ENCODE assay signal across 12 cellular contexts in genomic region chr11:85889676-85890579, GRCh38. TPM values are rescaled to one million over a fixed set of nuclear protein-coding genes. Genes with fewer than 3 reads are reported as not detected.
DNase-seq lines count a peak whose midpoint lies in the region; ATAC-seq, FAIRE-seq and TF ChIP-seq lines count a peak whose summit lies in the region.
"Had no signal": no experiment of that assay in that cellular context is flagged by ENCODE, and none has a peak within 500 bp of the region (broad histone marks: within the 10 kb centered on the region; RNA-seq: fewer than 3 reads in every experiment).

No MANE protein-coding gene starts in this region.

- no peak overlapping the region for H3K4me3 Mint-ChIP-seq in WTC11
- H3K4me3 Mint-ChIP-seq in stimulated activated memory B cell treated with anti-CD40 and anti-IgM and Interleukin-4, amounts not matched to agents 10 μg/mL and 1 μg/mL and 100 μg/mL, for 72 hours, result no peak overlapping the region

- WGBS in HepG2 (ENCODE audit: low lambda C conversion rate), result 56% methylated on average over 8 of the region's 8 CpGs
- 86% methylated on average over 8 of the region's 8 CpGs for WGBS in right lobe of liver (ENCODE audit: insufficient coverage, low coverage, low lambda C conversion rate, missing lambda C conversion rate)
- 59% methylated on average over 8 of the region's 8 CpGs for WGBS in hepatocyte (ENCODE audit: low lambda C conversion rate, missing lambda C conversion rate)
- 78 to 82% methylated on average over 8 of the region's 8 CpGs for WGBS in body of pancreas, 2 donors

- no peaks in the 10 kb centered on the region for H3K9me3 ChIP-seq in HepG2 (ENCODE audit: low read length)
- H3K9me3 ChIP-seq in right lobe of liver, result no peaks in the 10 kb centered on the region
- no peaks in the 10 kb centered on the region for H3K9me3 ChIP-seq in hepatocyte (ENCODE audit: low read depth)
- H3K9me3 ChIP-seq in body of pancreas, result no peaks in the 10 kb centered on the region
- H3K9me3 ChIP-seq: colonic mucosa had no signal

- POLR2A ChIA-PET in HepG2 (lab: Yijun Ruan, JAX) (no interaction called here), WTC11 (lab: Charles Lee) (no interaction called here)

- no peaks in the 10 kb centered on the region for H3K36me3 ChIP-seq in HepG2 (replicated peaks in 1 of 2; ENCODE audit: control insufficient read depth in 1 of 2, insufficient read depth in 2 of 2, low read length in 2 of 2)
- H3K36me3 ChIP-seq in right lobe of liver, result no peaks in the 10 kb centered on the region
- no peaks in the 10 kb centered on the region for H3K36me3 ChIP-seq in hepatocyte (replicated peaks; ENCODE audit: insufficient read depth, low read depth)
- H3K36me3 ChIP-seq in body of pancreas (replicated peaks in 1 of 2; ENCODE audit: insufficient read depth in 1 of 2, low read depth in 2 of 2), result no peaks in the 10 kb centered on the region
- H3K36me3 ChIP-seq: colonic mucosa had no signal

- DNase-seq in HepG2 (ENCODE audit: low spot score) (peak; percentile 13), right lobe of liver (no peak), WTC11 (ENCODE audit: low spot score) (no peak), hepatocyte (ENCODE audit: low spot score) (peak; percentile 68), COR-L47 (lab: John Stamatoyannopoulos, UW) (no peak), erythroblast (lab: John Stamatoyannopoulos, UW) (no peak), body of pancreas (no peak)
- DNase-seq: activated CD8-positive, alpha-beta memory T cell treated with anti-CD3 and anti-CD28 coated beads, Interleukin-2, amount 50 U/mL, for 4 hours; colonic mucosa; left colon; NCI-H1930 had no signal

- intact Hi-C loops in HepG2 (cut with micrococcal nuclease; ENCODE audit: unreplicated experiment) (no loop called here), right lobe of liver (cut with DNase I) (no loop called here), body of pancreas (cut with DNase I) (no loop called here)

- no peak overlapping the region for H3K27ac ChIP-seq in HepG2 (ENCODE audit: extremely low read length, insufficient read depth, low read length)
- no peak overlapping the region for H3K27ac ChIP-seq in right lobe of liver
- peak overlapping the region; percentile 61 for H3K27ac ChIP-seq in hepatocyte
- no peak overlapping the region for H3K27ac ChIP-seq in body of pancreas
- H3K27ac ChIP-seq: colonic mucosa had no signal

- H3K79me2 ChIP-seq in HepG2 (ENCODE audit: insufficient read depth, low read length) (no peaks in the 10 kb centered on the region), hepatocyte (no peaks in the 10 kb centered on the region)

- no peak overlapping the region for H3K9ac ChIP-seq in HepG2 (ENCODE audit: insufficient read depth, low read depth, low read length)

- TF ChIP-seq CTCF in HepG2 (CRISPR knock-in tag; IDR thresholded peaks at IDR 0.05) (no peak), right lobe of liver (IDR thresholded peaks at IDR 0.05) (no peak), WTC11 (IDR thresholded peaks at IDR 0.05) (no peak), hepatocyte (IDR thresholded peaks at IDR 0.05; ENCODE audit: poor library complexity) (no peak), body of pancreas (IDR thresholded peaks at IDR 0.05) (no peak)

- peak; percentile 70 for ATAC-seq in HepG2
- ATAC-seq in right lobe of liver, result no peak
- ATAC-seq in WTC11, result peak; percentile 88
- no peak for ATAC-seq in body of pancreas
- ATAC-seq in stimulated activated memory B cell treated with anti-CD40 and anti-IgM and Interleukin-4, amounts not matched to agents 10 μg/mL and 1 μg/mL and 100 μg/mL, for 72 hours, result no peak
- ATAC-seq: left colon had no signal

- TF ChIP-seq EP300 in HepG2 (IDR thresholded peaks at IDR 0.05; ENCODE audit: low read depth in 2 of 2, low read length in 2 of 2) (no peak), HepG2 (CRISPR knock-in tag; IDR thresholded peaks at IDR 0.05; ENCODE audit: borderline replicate concordance) (no peak)

- H3K27ac Mint-ChIP-seq in WTC11, result no peak overlapping the region
- H3K27ac Mint-ChIP-seq in stimulated activated memory B cell treated with anti-CD40 and anti-IgM and Interleukin-4, amounts not matched to agents 10 μg/mL and 1 μg/mL and 100 μg/mL, for 72 hours, result no peak overlapping the region

- H3K4me1 ChIP-seq in HepG2 (ENCODE audit: insufficient read depth, low read length) (peaks cover 33% of the 10 kb centered on the region), right lobe of liver (no peaks in the 10 kb centered on the region), hepatocyte (ENCODE audit: insufficient read depth) (peaks cover 14% of the 10 kb centered on the region), body of pancreas (no peaks in the 10 kb centered on the region)
- H3K4me1 ChIP-seq: colonic mucosa had no signal

- no peaks in the 10 kb centered on the region for H3K9me3 Mint-ChIP-seq in WTC11
- H3K9me3 Mint-ChIP-seq in stimulated activated memory B cell treated with anti-CD40 and anti-IgM and Interleukin-4, amounts not matched to agents 10 μg/mL and 1 μg/mL and 100 μg/mL, for 72 hours, result no peaks in the 10 kb centered on the region

- H4K20me1 ChIP-seq in HepG2 (ENCODE audit: insufficient read depth, low read length) (no peaks in the 10 kb centered on the region), hepatocyte (ENCODE audit: insufficient read depth, poor library complexity, severe bottlenecking) (no peaks in the 10 kb centered on the region)

- H3K27me3 ChIP-seq in HepG2 (ENCODE audit: control insufficient read depth in 1 of 2, insufficient read depth in 2 of 2, low read length in 2 of 2) (no peaks in the 10 kb centered on the region), right lobe of liver (no peaks in the 10 kb centered on the region), hepatocyte (no peaks in the 10 kb centered on the region), body of pancreas (no peaks in the 10 kb centered on the region)
- H3K27me3 ChIP-seq: colonic mucosa had no signal

- FAIRE-seq in HepG2 (lab: Jason Lieb, UNC), result no peak

- BruUV-seq in HepG2 (replicated peaks; lab: Mats Ljungman, UMichigan), result no TSS peak

- CTCF ChIA-PET in HepG2 (lab: Yijun Ruan, JAX; ENCODE audit: low intra/inter-chr PET ratio, low total read pairs) (no interaction called here), WTC11 (lab: Charles Lee) (interaction anchor here (0.9 kb wide), 1 partner anchor 35 kb away, joined by 5 read pairs; the partner anchor contains the start of gene CCDC83)

- H3K4me1 Mint-ChIP-seq in WTC11, result peaks cover 15% of the 10 kb centered on the region
- no peaks in the 10 kb centered on the region for H3K4me1 Mint-ChIP-seq in stimulated activated memory B cell treated with anti-CD40 and anti-IgM and Interleukin-4, amounts not matched to agents 10 μg/mL and 1 μg/mL and 100 μg/mL, for 72 hours

- no peaks in the 10 kb centered on the region for H3K36me3 Mint-ChIP-seq in WTC11
- no peaks in the 10 kb centered on the region for H3K36me3 Mint-ChIP-seq in stimulated activated memory B cell treated with anti-CD40 and anti-IgM and Interleukin-4, amounts not matched to agents 10 μg/mL and 1 μg/mL and 100 μg/mL, for 72 hours

- H3K4me2 ChIP-seq in HepG2 (ENCODE audit: low read depth, low read length) (no peak overlapping the region), hepatocyte (no peak overlapping the region)

- H3K4me3 ChIP-seq in HepG2 (replicated peaks in 1 of 3; ENCODE audit: insufficient read depth in 1 of 3, low read depth in 2 of 3, low read length in 3 of 3) (no peak overlapping the region), right lobe of liver (no peak overlapping the region), hepatocyte (no peak overlapping the region), body of pancreas (no peak overlapping the region)
- H3K4me3 ChIP-seq: colonic mucosa had no signal

- no peaks in the 10 kb centered on the region for H3K27me3 Mint-ChIP-seq in WTC11 (ENCODE audit: low read depth)
- no peaks in the 10 kb centered on the region for H3K27me3 Mint-ChIP-seq in stimulated activated memory B cell treated with anti-CD40 and anti-IgM and Interleukin-4, amounts not matched to agents 10 μg/mL and 1 μg/mL and 100 μg/mL, for 72 hours

- in situ Hi-C loops in HepG2 (cut with HindIII; ENCODE audit: extremely low pct_ligation_motif_present, low pct_unique_long_range_greater_than_20kb), result no loop called here

- H2AFZ ChIP-seq in HepG2 (ENCODE audit: low read length), result no peak overlapping the region
- H2AFZ ChIP-seq in hepatocyte, result no peak overlapping the region

- H3K9me2 ChIP-seq in hepatocyte (replicated peaks; ENCODE audit: insufficient read depth), result no peaks in the 10 kb centered on the region

- TF ChIP-seq RAD21 in HepG2 (CRISPR knock-in tag; IDR thresholded peaks at IDR 0.05), result no peak

- TF ChIP-seq POLR2A in HepG2 (IDR thresholded peaks at IDR 0.05; ENCODE audit: insufficient read depth in 1 of 2, low read depth in 2 of 2, low read length in 2 of 2) (no peak), right lobe of liver (IDR thresholded peaks at IDR 0.05) (no peak), erythroblast (IDR thresholded peaks at IDR 0.05; ENCODE audit: low read length) (no peak), body of pancreas (IDR thresholded peaks at IDR 0.05) (no peak)

RNA-seq across cellular contexts. Expression of gene CCDC83, which starts 34.7 kb away (rescaled TPM):
- total RNA-seq in HepG2 (2016; rRNA removed; fragmentation: Illumina TruSeq; extraction: Trizol) (not detected in 2 replicates), right lobe of liver (not detected), WTC11 (2021) (not detected in 3 replicates), hepatocyte (not detected in 2 replicates), body of pancreas (not detected)
- total RNA-seq in HepG2 (2016; cell fraction: cytosol; rRNA removed; fragmentation: Illumina TruSeq; extraction: Trizol; ENCODE audit: low read depth), result not detected in 2 replicates
- total RNA-seq in HepG2 (2016; cell fraction: insoluble cytoplasmic fraction; rRNA removed; fragmentation: Illumina TruSeq; extraction: Trizol), result not detected in 2 replicates
- not detected in 2 replicates for total RNA-seq in HepG2 (2016; cell fraction: membrane; rRNA removed; fragmentation: Illumina TruSeq; extraction: Trizol)
- total RNA-seq in HepG2 (2016; cell fraction: nucleus; rRNA removed; fragmentation: Illumina TruSeq; extraction: Trizol), result not detected in 2 replicates
- polyA plus RNA-seq in HepG2 (2011; rRNA removed) (not detected in 2 replicates), hepatocyte (not detected in 2 replicates)
- polyA plus RNA-seq in HepG2 (2011; cell fraction: cytosol; rRNA removed), result not detected in 2 replicates
- polyA plus RNA-seq in HepG2 (2011; cell fraction: nucleus; rRNA removed), result not detected in 2 replicates
- not detected in 2 replicates for polyA plus RNA-seq in HepG2 (2012)
- not detected in 2 replicates for polyA plus RNA-seq in HepG2 (2016; cell fraction: cytosol; fragmentation: Illumina TruSeq; extraction: Trizol; ENCODE audit: low read depth)
- not detected in 2 replicates for polyA plus RNA-seq in HepG2 (2016; cell fraction: insoluble cytoplasmic fraction; fragmentation: Illumina TruSeq; extraction: Trizol; ENCODE audit: low read depth)
- not detected in 2 replicates for polyA plus RNA-seq in HepG2 (2016; cell fraction: membrane; fragmentation: Illumina TruSeq; extraction: Trizol; ENCODE audit: low read depth)
- polyA plus RNA-seq in HepG2 (2016; cell fraction: nucleus; fragmentation: Illumina TruSeq; extraction: Trizol; ENCODE audit: insufficient read depth, low read depth), result not detected in 2 replicates
- not detected in 2 replicates for polyA minus RNA-seq in HepG2 (2011; rRNA and poly(A)+ RNA removed; ENCODE audit: low replicate concordance)
- polyA minus RNA-seq in HepG2 (2011; cell fraction: cytosol; rRNA and poly(A)+ RNA removed), result not detected in 2 replicates
- polyA minus RNA-seq in HepG2 (2011; cell fraction: nucleus; rRNA and poly(A)+ RNA removed), result 0.25 TPM in 1 of 2 replicates, not detected in the other
- total RNA-seq: colonic mucosa, left colon had no signal

Comparison
In these comparisons a context has a peak if more than half of its experiments do, and no peak if none do; other contexts are left out.
1. ATAC-seq: peak in HepG2 (single experiment) and WTC11 (single experiment); none in right lobe of liver (0 of 4), body of pancreas (single experiment) and stimulated activated memory B cell treated with anti-CD40 and anti-IgM and Interleukin-4, amounts not matched to agents 10 μg/mL and 1 μg/mL and 100 μg/mL, for 72 hours (single experiment).
2. DNase-seq: peak in HepG2 (single experiment) and hepatocyte (single experiment); none in right lobe of liver (0 of 3), WTC11 (single experiment), COR-L47 (single experiment), erythroblast (0 of 2) and body of pancreas (0 of 4).